Comparison of ENCODE assay signal across 1 cellular context in genomic region chr5:124651663-124652513, GRCh38.
A peak's percentile ranks its signal among the peaks of the same experiment; 100 is the strongest.
TF ChIP-seq lines count a peak whose summit lies in the region.

No MANE protein-coding gene starts in this region.

TF ChIP-seq in K562, 482 proteins besides CTCF, POLR2A, EP300 and RAD21 (continued from another document and continues in another):
- TF ChIP-seq PRMT5 (CRISPR knock-in tag; IDR thresholded peaks at IDR 0.05) (no peak), NFE2L1 (tag; IDR thresholded peaks at IDR 0.05; ENCODE audit: borderline replicate concordance, low read depth) (no peak), NKRF (IDR thresholded peaks at IDR 0.05; ENCODE audit: borderline replicate concordance) (peak; percentile 51; the same call in 1 of the 2 replicates), PRPF4 (IDR thresholded peaks at IDR 0.05; ENCODE audit: insufficient read depth, low read depth, low read length, poor library complexity, severe bottlenecking) (no peak), ZNF384 (IDR thresholded peaks at IDR 0.05; ENCODE audit: low read depth, low read length) (peak; percentile 61), POLR2G (IDR thresholded peaks at IDR 0.05; ENCODE audit: low read depth, low read length) (peak; percentile 98), HMBOX1 (IDR thresholded peaks at IDR 0.05) (no peak), CCNT2 (IDR thresholded peaks at IDR 0.05; ENCODE audit: borderline replicate concordance, extremely low read depth, insufficient read length, low read depth, low read length) (peak; percentile 96), SIX5 (IDR thresholded peaks at IDR 0.05; ENCODE audit: borderline replicate concordance in 1 of 2, insufficient read depth in 1 of 2, low read depth in 1 of 2, low read length in 2 of 2) (no peak), GATA2 (CRISPR knock-in tag; IDR thresholded peaks at IDR 0.05) (peak; percentile 99), BDP1 (IDR thresholded peaks at IDR 0.05; ENCODE audit: insufficient read depth, insufficient read length) (no peak), STAT5B (CRISPR knock-in tag; IDR thresholded peaks at IDR 0.05) (no peak), TAF7 (tag; IDR thresholded peaks at IDR 0.05) (no peak), EWSR1 (IDR thresholded peaks at IDR 0.05; ENCODE audit: borderline replicate concordance, low read depth, partially characterized antibody) (no peak), HDAC6 (IDR thresholded peaks at IDR 0.05; ENCODE audit: low read depth, low read length) (no peak), NFXL1 (CRISPR knock-in tag; IDR thresholded peaks at IDR 0.05) (no peak), ZNF133 (CRISPR knock-in tag; IDR thresholded peaks at IDR 0.05) (no peak), PTRF (tag; IDR thresholded peaks at IDR 0.05) (no peak), GTF2F1 (IDR thresholded peaks at IDR 0.05; ENCODE audit: low read depth, low read length) (0 out of 2 replicates have a peak, but pooled peaks have one; percentile 38), SP1 (CRISPR knock-in tag; IDR thresholded peaks at IDR 0.05) (peak; percentile 50; the same call in 1 of the 2 replicates), ZNF583 (CRISPR knock-in tag; IDR thresholded peaks at IDR 0.05) (peak; percentile 47; the same call in 1 of the 2 replicates), ZNF764 (CRISPR knock-in tag; IDR thresholded peaks at IDR 0.05; ENCODE audit: low read depth) (no peak), OTX1 (CRISPR knock-in tag; IDR thresholded peaks at IDR 0.05) (0 out of 2 replicates have a peak, but pooled peaks have one; percentile 78), SMARCE1 (IDR thresholded peaks at IDR 0.05) (peak; percentile 99), NFE2 (IDR thresholded peaks at IDR 0.05; ENCODE audit: low read depth) (peak; percentile 17; the same call in 1 of the 2 replicates), RFX5 (IDR thresholded peaks at IDR 0.05; ENCODE audit: low read depth, low read length) (no peak), ZNF717 (CRISPR knock-in tag; IDR thresholded peaks at IDR 0.05) (no peak), DIDO1 (tag; IDR thresholded peaks at IDR 0.05; ENCODE audit: low read depth) (no peak), RBM14 (IDR thresholded peaks at IDR 0.05; ENCODE audit: borderline replicate concordance, insufficient read depth, low read depth, low read length) (no peak), ZNF239 (CRISPR knock-in tag; IDR thresholded peaks at IDR 0.05) (peak; percentile 30; the same call in 1 of the 2 replicates), PKNOX1 (IDR thresholded peaks at IDR 0.05) (peak; percentile 96), FOXM1 (IDR thresholded peaks at IDR 0.05; ENCODE audit: low read depth) (peak; percentile 92), FOXM1 (CRISPR knock-in tag; IDR thresholded peaks at IDR 0.05; ENCODE audit: low read depth) (peak; percentile 83; the same call in 1 of the 2 replicates), BRD4 (IDR thresholded peaks at IDR 0.05) (peak; percentile 36; the same call in 1 of the 2 replicates), SIN3A (IDR thresholded peaks at IDR 0.05; ENCODE audit: borderline replicate concordance in 2 of 2, control insufficient read depth in 1 of 2, low read depth in 2 of 2, low read length in 2 of 2) (no peak), ZNF197 (CRISPR knock-in tag; IDR thresholded peaks at IDR 0.05; ENCODE audit: low read depth) (0 out of 2 replicates have a peak, but pooled peaks have one; percentile 51), ARID2 (IDR thresholded peaks at IDR 0.05) (no peak), ZNF76 (CRISPR knock-in tag; IDR thresholded peaks at IDR 0.05; ENCODE audit: borderline replicate concordance) (no peak), ELF2 (CRISPR knock-in tag; IDR thresholded peaks at IDR 0.05) (peak; percentile 56), DDX20 (tag; IDR thresholded peaks at IDR 0.05; ENCODE audit: low read depth) (no peak), ZNF551 (CRISPR knock-in tag; IDR thresholded peaks at IDR 0.05) (0 out of 2 replicates have a peak, but pooled peaks have one; percentile 57), ZNF592 (IDR thresholded peaks at IDR 0.05) (peak; percentile 69; the same call in 1 of the 2 replicates)
- TF ChIP-seq, protein P1, sequence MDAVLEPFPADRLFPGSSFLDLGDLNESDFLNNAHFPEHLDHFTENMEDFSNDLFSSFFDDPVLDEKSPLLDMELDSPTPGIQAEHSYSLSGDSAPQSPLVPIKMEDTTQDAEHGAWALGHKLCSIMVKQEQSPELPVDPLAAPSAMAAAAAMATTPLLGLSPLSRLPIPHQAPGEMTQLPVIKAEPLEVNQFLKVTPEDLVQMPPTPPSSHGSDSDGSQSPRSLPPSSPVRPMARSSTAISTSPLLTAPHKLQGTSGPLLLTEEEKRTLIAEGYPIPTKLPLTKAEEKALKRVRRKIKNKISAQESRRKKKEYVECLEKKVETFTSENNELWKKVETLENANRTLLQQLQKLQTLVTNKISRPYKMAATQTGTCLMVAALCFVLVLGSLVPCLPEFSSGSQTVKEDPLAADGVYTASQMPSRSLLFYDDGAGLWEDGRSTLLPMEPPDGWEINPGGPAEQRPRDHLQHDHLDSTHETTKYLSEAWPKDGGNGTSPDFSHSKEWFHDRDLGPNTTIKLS (IDR thresholded peaks at IDR 0.05; ENCODE audit: borderline replicate concordance, low read depth) = peak; percentile 88
- TF ChIP-seq, protein P2, sequence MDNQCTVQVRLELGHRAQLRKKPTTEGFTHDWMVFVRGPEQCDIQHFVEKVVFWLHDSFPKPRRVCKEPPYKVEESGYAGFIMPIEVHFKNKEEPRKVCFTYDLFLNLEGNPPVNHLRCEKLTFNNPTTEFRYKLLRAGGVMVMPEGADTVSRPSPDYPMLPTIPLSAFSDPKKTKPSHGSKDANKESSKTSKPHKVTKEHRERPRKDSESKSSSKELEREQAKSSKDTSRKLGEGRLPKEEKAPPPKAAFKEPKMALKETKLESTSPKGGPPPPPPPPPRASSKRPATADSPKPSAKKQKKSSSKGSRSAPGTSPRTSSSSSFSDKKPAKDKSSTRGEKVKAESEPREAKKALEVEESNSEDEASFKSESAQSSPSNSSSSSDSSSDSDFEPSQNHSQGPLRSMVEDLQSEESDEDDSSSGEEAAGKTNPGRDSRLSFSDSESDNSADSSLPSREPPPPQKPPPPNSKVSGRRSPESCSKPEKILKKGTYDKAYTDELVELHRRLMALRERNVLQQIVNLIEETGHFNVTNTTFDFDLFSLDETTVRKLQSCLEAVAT (IDR thresholded peaks at IDR 0.05) = peak; percentile 73 to 84
- TF ChIP-seq, protein P3, sequence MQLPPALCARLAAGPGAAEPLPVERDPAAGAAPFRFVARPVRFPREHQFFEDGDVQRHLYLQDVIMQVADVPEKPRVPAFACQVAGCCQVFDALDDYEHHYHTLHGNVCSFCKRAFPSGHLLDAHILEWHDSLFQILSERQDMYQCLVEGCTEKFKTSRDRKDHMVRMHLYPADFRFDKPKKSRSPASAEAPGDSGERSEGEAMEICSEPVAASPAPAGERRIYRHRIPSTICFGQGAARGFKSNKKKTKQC (CRISPR knock-in tag; IDR thresholded peaks at IDR 0.05) = peak; percentile 81; the same call in 1 of the 2 replicates
- TF ChIP-seq, protein P4, sequence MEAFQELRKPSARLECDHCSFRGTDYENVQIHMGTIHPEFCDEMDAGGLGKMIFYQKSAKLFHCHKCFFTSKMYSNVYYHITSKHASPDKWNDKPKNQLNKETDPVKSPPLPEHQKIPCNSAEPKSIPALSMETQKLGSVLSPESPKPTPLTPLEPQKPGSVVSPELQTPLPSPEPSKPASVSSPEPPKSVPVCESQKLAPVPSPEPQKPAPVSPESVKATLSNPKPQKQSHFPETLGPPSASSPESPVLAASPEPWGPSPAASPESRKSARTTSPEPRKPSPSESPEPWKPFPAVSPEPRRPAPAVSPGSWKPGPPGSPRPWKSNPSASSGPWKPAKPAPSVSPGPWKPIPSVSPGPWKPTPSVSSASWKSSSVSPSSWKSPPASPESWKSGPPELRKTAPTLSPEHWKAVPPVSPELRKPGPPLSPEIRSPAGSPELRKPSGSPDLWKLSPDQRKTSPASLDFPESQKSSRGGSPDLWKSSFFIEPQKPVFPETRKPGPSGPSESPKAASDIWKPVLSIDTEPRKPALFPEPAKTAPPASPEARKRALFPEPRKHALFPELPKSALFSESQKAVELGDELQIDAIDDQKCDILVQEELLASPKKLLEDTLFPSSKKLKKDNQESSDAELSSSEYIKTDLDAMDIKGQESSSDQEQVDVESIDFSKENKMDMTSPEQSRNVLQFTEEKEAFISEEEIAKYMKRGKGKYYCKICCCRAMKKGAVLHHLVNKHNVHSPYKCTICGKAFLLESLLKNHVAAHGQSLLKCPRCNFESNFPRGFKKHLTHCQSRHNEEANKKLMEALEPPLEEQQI (IDR thresholded peaks at IDR 0.05) = peak; percentile 83
- TF ChIP-seq, protein P5, sequence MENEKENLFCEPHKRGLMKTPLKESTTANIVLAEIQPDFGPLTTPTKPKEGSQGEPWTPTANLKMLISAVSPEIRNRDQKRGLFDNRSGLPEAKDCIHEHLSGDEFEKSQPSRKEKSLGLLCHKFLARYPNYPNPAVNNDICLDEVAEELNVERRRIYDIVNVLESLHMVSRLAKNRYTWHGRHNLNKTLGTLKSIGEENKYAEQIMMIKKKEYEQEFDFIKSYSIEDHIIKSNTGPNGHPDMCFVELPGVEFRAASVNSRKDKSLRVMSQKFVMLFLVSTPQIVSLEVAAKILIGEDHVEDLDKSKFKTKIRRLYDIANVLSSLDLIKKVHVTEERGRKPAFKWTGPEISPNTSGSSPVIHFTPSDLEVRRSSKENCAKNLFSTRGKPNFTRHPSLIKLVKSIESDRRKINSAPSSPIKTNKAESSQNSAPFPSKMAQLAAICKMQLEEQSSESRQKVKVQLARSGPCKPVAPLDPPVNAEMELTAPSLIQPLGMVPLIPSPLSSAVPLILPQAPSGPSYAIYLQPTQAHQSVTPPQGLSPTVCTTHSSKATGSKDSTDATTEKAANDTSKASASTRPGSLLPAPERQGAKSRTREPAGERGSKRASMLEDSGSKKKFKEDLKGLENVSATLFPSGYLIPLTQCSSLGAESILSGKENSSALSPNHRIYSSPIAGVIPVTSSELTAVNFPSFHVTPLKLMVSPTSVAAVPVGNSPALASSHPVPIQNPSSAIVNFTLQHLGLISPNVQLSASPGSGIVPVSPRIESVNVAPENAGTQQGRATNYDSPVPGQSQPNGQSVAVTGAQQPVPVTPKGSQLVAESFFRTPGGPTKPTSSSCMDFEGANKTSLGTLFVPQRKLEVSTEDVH (IDR thresholded peaks at IDR 0.05; ENCODE audit: low read depth, partially characterized antibody) = peak; percentile 35
